Comparison of ENCODE assay signal across 8 cellular contexts in the genomic region with DNA sequence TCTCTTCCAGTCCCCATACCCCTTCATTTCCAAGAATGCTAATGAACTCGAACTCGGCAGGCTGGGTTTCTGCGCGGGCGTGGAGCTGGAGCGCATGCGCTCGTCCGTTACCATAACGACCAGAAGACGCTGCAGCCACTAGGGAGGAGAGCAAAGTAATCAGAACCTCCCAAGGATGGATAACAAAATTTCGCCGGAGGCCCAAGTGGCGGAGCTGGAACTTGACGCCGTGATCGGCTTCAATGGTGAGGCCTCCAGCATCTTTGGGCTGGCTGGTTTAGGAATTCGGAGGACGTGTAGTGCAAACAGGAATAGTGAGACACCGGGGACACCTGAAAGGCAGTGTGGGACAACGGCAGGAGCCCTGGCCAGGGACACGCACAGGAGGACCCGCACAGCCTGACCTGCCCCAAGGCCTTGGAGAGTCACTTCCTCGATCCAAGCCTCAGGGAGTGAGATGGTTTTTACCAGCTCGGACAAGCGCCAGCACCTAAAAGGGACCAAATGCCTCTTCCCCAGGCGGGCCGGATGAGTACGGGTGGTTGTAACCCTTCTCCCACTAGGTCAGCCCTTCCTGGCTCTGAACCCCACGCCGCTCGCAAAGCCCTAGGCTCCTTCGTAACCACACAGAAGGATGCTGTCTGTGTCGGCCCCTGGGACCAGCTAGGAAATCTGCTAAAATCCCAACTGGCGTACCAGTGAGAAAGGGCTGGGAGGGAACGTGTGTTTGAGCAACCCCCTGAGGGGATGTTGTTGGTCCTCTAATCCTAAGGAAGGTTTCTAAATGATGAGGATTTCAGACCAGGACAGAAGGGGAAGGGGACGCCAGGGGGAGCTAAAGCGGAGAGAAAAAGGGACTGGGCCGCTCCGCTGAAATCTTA. TPM values are rescaled to one million over a fixed set of nuclear protein-coding genes. Genes with fewer than 3 reads are reported as not detected.
DNase-seq lines count a peak whose midpoint lies in the region; ATAC-seq, FAIRE-seq and TF ChIP-seq lines count a peak whose summit lies in the region.

A gene with protein sequence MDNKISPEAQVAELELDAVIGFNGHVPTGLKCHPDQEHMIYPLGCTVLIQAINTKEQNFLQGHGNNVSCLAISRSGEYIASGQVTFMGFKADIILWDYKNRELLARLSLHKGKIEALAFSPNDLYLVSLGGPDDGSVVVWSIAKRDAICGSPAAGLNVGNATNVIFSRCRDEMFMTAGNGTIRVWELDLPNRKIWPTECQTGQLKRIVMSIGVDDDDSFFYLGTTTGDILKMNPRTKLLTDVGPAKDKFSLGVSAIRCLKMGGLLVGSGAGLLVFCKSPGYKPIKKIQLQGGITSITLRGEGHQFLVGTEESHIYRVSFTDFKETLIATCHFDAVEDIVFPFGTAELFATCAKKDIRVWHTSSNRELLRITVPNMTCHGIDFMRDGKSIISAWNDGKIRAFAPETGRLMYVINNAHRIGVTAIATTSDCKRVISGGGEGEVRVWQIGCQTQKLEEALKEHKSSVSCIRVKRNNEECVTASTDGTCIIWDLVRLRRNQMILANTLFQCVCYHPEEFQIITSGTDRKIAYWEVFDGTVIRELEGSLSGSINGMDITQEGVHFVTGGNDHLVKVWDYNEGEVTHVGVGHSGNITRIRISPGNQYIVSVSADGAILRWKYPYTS (plus strand): TSS at position 122 of the 881 bp plus-strand sequence. CDS start 54 bp downstream, at position 176.

- CTCF ChIA-PET in activated CD8-positive, alpha-beta memory T cell treated with anti-CD3 and anti-CD28 coated beads, Interleukin-2, amount 10 ng/mL, durations not matched to agents 7 days and 5 days (lab: Charles Lee), result interaction anchor here (0.7 to 2.9 kb wide), 19 partner anchors 8 to 192 kb away, joined by 3 to 24 read pairs (median 4); no protein-coding TSS in a partner anchor
- CTCF ChIA-PET in H1 (lab: Charles Lee; ENCODE audit: partially characterized antibody), result interaction anchor here (0.5 to 5.0 kb wide), 39 partner anchors 9 to 329 kb away, joined by 3 to 45 read pairs (median 4); a partner anchor contains a TSS

- 6% methylated on average over 40 of the region's 40 CpGs; no CpG with 5 or more reads in 1 of the 2 experiments for WGBS in H1 (ENCODE audit: extremely low coverage in 1 of 2, insufficient coverage in 1 of 2, insufficient read length in 1 of 2, insufficient replicate concordance in 2 of 2, low coverage in 1 of 2, low lambda C conversion rate in 2 of 2, missing lambda C conversion rate in 1 of 2), 2 experiments
- WGBS in mesendoderm (ENCODE audit: extremely low coverage, insufficient coverage, low lambda C conversion rate), result no CpG with 5 or more reads among the region's 40 CpGs

- peak in 1 of 2 experiments; percentile 65; a peak in 1 of 3 replicates for TF ChIP-seq EP300 in H1 (IDR thresholded peaks at IDR 0.05; ENCODE audit: borderline replicate concordance in 1 of 2, low read depth in 2 of 2, low read length in 2 of 2)

- H3K23ac ChIP-seq in H1 (ENCODE audit: insufficient read length) (no peak within 1 kb of the TSS), mesendoderm (ENCODE audit: low read length) (no peak within 1 kb of the TSS)

- peaks cover 14% of the 10 kb centered on the region for H3K23me2 ChIP-seq in H1 (ENCODE audit: low read depth, low read length)

- peak; percentile 46 for ATAC-seq in HG02870 (IDR thresholded peaks at IDR 0.05; ENCODE audit: unreplicated experiment)
- ATAC-seq in activated CD8-positive, alpha-beta memory T cell treated with anti-CD3 and anti-CD28 coated beads, Interleukin-2, amount 10 ng/mL, durations not matched to agents 7 days and 5 days, result peak; percentile 74
- ATAC-seq in GM19324 (IDR thresholded peaks at IDR 0.05; ENCODE audit: low FRiP score, unreplicated experiment), result no peak

- POLR2A ChIA-PET in H1 (lab: Charles Lee; ENCODE audit: partially characterized antibody), result interaction anchor here (0.7 to 1.7 kb wide), 2 partner anchors 69 to 354 kb away, joined by 3 to 6 read pairs; a partner anchor contains a TSS

- H2BK120ac ChIP-seq in H1 (replicated peaks; ENCODE audit: low read depth, low read length), result no peak within 1 kb of the TSS
- no peak within 1 kb of the TSS for H2BK120ac ChIP-seq in mesendoderm (ENCODE audit: low read depth, low read length)

- H2BK12ac ChIP-seq in H1 (ENCODE audit: low read depth, low read length), result no peak within 1 kb of the TSS

- H3K9me3 ChIP-seq in H1 (ENCODE audit: insufficient read depth in 2 of 2, low read depth in 1 of 2, low read length in 1 of 2), result no peaks in the 10 kb centered on the region

- H3K27me3 ChIP-seq in H1 (replicated peaks in 1 of 4; ENCODE audit: control insufficient read depth in 3 of 4, extremely low read depth in 1 of 4, insufficient read depth in 3 of 4, low read length in 3 of 4) (no peaks in the 10 kb centered on the region; a peak in 1 of 7 replicates), mesendoderm (ENCODE audit: insufficient read depth, low read length, poor library complexity) (no peaks in the 10 kb centered on the region)

- H3K9ac ChIP-seq in H1 (replicated peaks in 1 of 4; ENCODE audit: extremely low read depth in 1 of 4, low read depth in 3 of 4, low read length in 3 of 4) (peak within 1 kb of the TSS; percentile 24 to 52 (median 37); a peak in 6 of 7 replicates), mesendoderm (ENCODE audit: low read length) (peak within 1 kb of the TSS; percentile 90)

- H3K4me1 ChIP-seq in H1 (replicated peaks in 1 of 4; ENCODE audit: control insufficient read depth in 3 of 4, insufficient read depth in 4 of 4, low read length in 3 of 4), result peaks cover 0 to 4% (median 4%) of the 10 kb centered on the region in 4 experiments; a peak in 4 of 7 replicates
- H3K4me1 ChIP-seq in mesendoderm (ENCODE audit: control insufficient read depth, low read depth, low read length), result no peaks in the 10 kb centered on the region

- H4K5ac ChIP-seq in H1 (ENCODE audit: insufficient read length, low read depth, low read length) (no peak within 1 kb of the TSS), mesendoderm (ENCODE audit: low read length) (no peak within 1 kb of the TSS)

- H3K18ac ChIP-seq in H1 (ENCODE audit: extremely low read depth, low read length) (0 out of 2 replicates have a peak within 1 kb of the TSS, but pooled peaks have one; percentile 39), mesendoderm (ENCODE audit: low read length) (no peak within 1 kb of the TSS)

- no peak within 1 kb of the TSS for H2BK5ac ChIP-seq in H1 (ENCODE audit: low read depth, low read length)
- H2BK5ac ChIP-seq in mesendoderm (ENCODE audit: low read length), result no peak within 1 kb of the TSS

- H4K91ac ChIP-seq in H1 (replicated peaks; ENCODE audit: insufficient read length, low read length), result peak within 1 kb of the TSS; percentile 44

- H4K20me1 ChIP-seq in H1 (replicated peaks in 1 of 2; ENCODE audit: control insufficient read depth in 1 of 2, insufficient read depth in 2 of 2, low read length in 2 of 2), result no peaks in the 10 kb centered on the region

- peak; percentile 76 to 80 for TF ChIP-seq RAD21 in H1 (IDR thresholded peaks at IDR 0.05 in 1 of 2, conservative IDR thresholded peaks at IDR 0.05 in 1 of 2; ENCODE audit: low read depth in 2 of 2, low read length in 2 of 2)

- H2AFZ ChIP-seq in H1 (ENCODE audit: low read length), result peak within 1 kb of the TSS; percentile 59

- no peaks in the 10 kb centered on the region for H3K27me3 Mint-ChIP-seq in activated CD8-positive, alpha-beta memory T cell treated with anti-CD3 and anti-CD28 coated beads, Interleukin-2, amount 10 ng/mL, durations not matched to agents 7 days and 5 days

- H3K36me3 ChIP-seq in H1 (ENCODE audit: control insufficient read depth in 2 of 4, insufficient read depth in 4 of 4, low read length in 3 of 4), result no peaks in the 10 kb centered on the region
- H3K36me3 ChIP-seq in mesendoderm (ENCODE audit: control insufficient read depth, insufficient read depth, low read length), result no peaks in the 10 kb centered on the region

- H3K79me1 ChIP-seq in H1 (ENCODE audit: low read depth, low read length) (no peaks in the 10 kb centered on the region), mesendoderm (ENCODE audit: low read length) (no peaks in the 10 kb centered on the region)

- H3K4me3 ChIP-seq in H1 (ENCODE audit: extremely low read depth in 1 of 4, insufficient read depth in 2 of 4, low read depth in 3 of 4, low read length in 4 of 4) (peak within 1 kb of the TSS; percentile 65 to 88 (median 82)), mesendoderm (ENCODE audit: low read length) (peak within 1 kb of the TSS; percentile 96)

- H2BK15ac ChIP-seq in H1 (ENCODE audit: low read length) (no peak within 1 kb of the TSS), mesendoderm (replicated peaks; ENCODE audit: low read depth) (no peak within 1 kb of the TSS)

- H3K27ac ChIP-seq in H1 (ENCODE audit: low read depth, low read length) (no peak within 1 kb of the TSS), mesendoderm (ENCODE audit: low read depth, low read length) (peak within 1 kb of the TSS; percentile 0)

- H2BK20ac ChIP-seq in H1 (ENCODE audit: low read length), result no peak within 1 kb of the TSS

- peak within 1 kb of the TSS; percentile 98 for H3K4me3 Mint-ChIP-seq in activated CD8-positive, alpha-beta memory T cell treated with anti-CD3 and anti-CD28 coated beads, Interleukin-2, amount 10 ng/mL, durations not matched to agents 7 days and 5 days

- no peak for TF ChIP-seq POLR2A in H1 (IDR thresholded peaks at IDR 0.05; ENCODE audit: control extremely low read depth in 1 of 2, low read depth in 2 of 2, low read length in 2 of 2)

- peak within 1 kb of the TSS; percentile 98 to 100 for H3K4me2 ChIP-seq in H1 (ENCODE audit: insufficient read depth in 1 of 2, low read depth in 2 of 2, low read length in 2 of 2)
- peak within 1 kb of the TSS; percentile 92 for H3K4me2 ChIP-seq in mesendoderm (ENCODE audit: low read length)

- peaks cover 20% of the 10 kb centered on the region for H3K4me1 Mint-ChIP-seq in activated CD8-positive, alpha-beta memory T cell treated with anti-CD3 and anti-CD28 coated beads, Interleukin-2, amount 10 ng/mL, durations not matched to agents 7 days and 5 days

- peak within 1 kb of the TSS; percentile 32 for H3K56ac ChIP-seq in H1 (replicated peaks; ENCODE audit: insufficient read length, low read depth, low read length)
- peak within 1 kb of the TSS; percentile 95 for H3K56ac ChIP-seq in mesendoderm (ENCODE audit: low read length)

- H2AK5ac ChIP-seq in H1 (ENCODE audit: low read depth, low read length) (no peak within 1 kb of the TSS), mesendoderm (ENCODE audit: low read length) (no peak within 1 kb of the TSS)

- FAIRE-seq in H1 (lab: Jason Lieb, UNC), result peak; percentile 84

- H3K4ac ChIP-seq in H1 (replicated peaks; ENCODE audit: insufficient read length, low read depth, low read length) (no peak within 1 kb of the TSS), mesendoderm (ENCODE audit: low read depth, low read length) (no peak within 1 kb of the TSS)

- TF ChIP-seq CTCF in H1 (IDR thresholded peaks at IDR 0.05; ENCODE audit: control extremely low read depth in 1 of 3, insufficient read depth in 1 of 3, low read depth in 1 of 3, low read length in 3 of 3), result peak; percentile 68 to 84 (median 74)

- peak within 1 kb of the TSS; percentile 79 for H3K27ac Mint-ChIP-seq in activated CD8-positive, alpha-beta memory T cell treated with anti-CD3 and anti-CD28 coated beads, Interleukin-2, amount 10 ng/mL, durations not matched to agents 7 days and 5 days

- H4K8ac ChIP-seq in H1 (ENCODE audit: extremely low read depth, insufficient read depth, low read length) (peak within 1 kb of the TSS; percentile 62), mesendoderm (ENCODE audit: low read depth, low read length) (no peak within 1 kb of the TSS)

- H3K14ac ChIP-seq in H1 (ENCODE audit: insufficient read length), result no peak within 1 kb of the TSS

- no peaks in the 10 kb centered on the region for H3K79me2 ChIP-seq in H1 (ENCODE audit: control insufficient read depth in 1 of 2, insufficient read depth in 2 of 2, low read length in 2 of 2)
- H3K79me2 ChIP-seq in mesendoderm (ENCODE audit: control insufficient read depth, insufficient read depth, low read length), result no peaks in the 10 kb centered on the region

- H3K9me3 Mint-ChIP-seq in activated CD8-positive, alpha-beta memory T cell treated with anti-CD3 and anti-CD28 coated beads, Interleukin-2, amount 10 ng/mL, durations not matched to agents 7 days and 5 days (ENCODE audit: low read depth), result no peaks in the 10 kb centered on the region

- peaks cover 2% of the 10 kb centered on the region for H3K36me3 Mint-ChIP-seq in activated CD8-positive, alpha-beta memory T cell treated with anti-CD3 and anti-CD28 coated beads, Interleukin-2, amount 10 ng/mL, durations not matched to agents 7 days and 5 days

- peak; percentile 21 for DNase-seq in DMS79 (lab: John Stamatoyannopoulos, UW)
- DNase-seq in NCI-H82 treated with DMSO at 0.1 percent for 48 hours (lab: John Stamatoyannopoulos, UW; ENCODE audit: unreplicated experiment), result peak; percentile 40
- DNase-seq in activated CD8-positive, alpha-beta memory T cell treated with anti-CD3 and anti-CD28 coated beads, Interleukin-2, amount 10 ng/mL, durations not matched to agents 7 days and 5 days, result peak; percentile 83
- DNase-seq in H1 (ENCODE audit: low read depth in 1 of 2, low spot score in 2 of 2), result peak; percentile 56 to 91
- DNase-seq in mesendoderm, result peak; percentile 94
- peak; percentile 43 for DNase-seq in stimulated activated CD8-positive, alpha-beta memory T cell treated with anti-CD3 and anti-CD28 coated beads, Interleukin-12 subunit alpha, Interleukin-12 subunit beta, amount 100 ng/mL, for 24 hours (ENCODE audit: extremely low read depth)

RNA-seq across cellular contexts. Expression of the gene that starts here (rescaled TPM):
- total RNA-seq in activated CD8-positive, alpha-beta memory T cell treated with anti-CD3 and anti-CD28 coated beads, Interleukin-2, amount 10 ng/mL, durations not matched to agents 7 days and 5 days, result not detected
- not detected in 2 replicates for total RNA-seq in H1 (2021; fragmentation: NEBNext Ultra II Directional; extraction: Animal tissue kit (Norgen Biotek cat#: 25700))
- polyA plus RNA-seq in H1 (2011; rRNA removed), result 0.11 TPM in 1 of 2 replicates, not detected in the other
- not detected for polyA plus RNA-seq in H1 (2011; cell fraction: cytosol; rRNA removed)
- polyA plus RNA-seq in H1 (2011; cell fraction: nucleus; rRNA removed), result not detected
- 0.70 TPM in 1 of 4 replicates, not detected in the others for polyA plus RNA-seq in H1 (2012, experiment 1 of 2)
- polyA plus RNA-seq in H1 (2012, experiment 2 of 2), result not detected
- polyA plus RNA-seq in H1 (2013, experiment 1 of 2), result not detected
- not detected for polyA plus RNA-seq in H1 (2013, experiment 2 of 2)
- not detected in 2 replicates for polyA minus RNA-seq in H1 (2011; rRNA and poly(A)+ RNA removed)
- not detected for polyA minus RNA-seq in H1 (2011; cell fraction: cytosol; rRNA and poly(A)+ RNA removed)
- polyA minus RNA-seq in H1 (2011; cell fraction: nucleus; rRNA and poly(A)+ RNA removed), result not detected
- polyA plus RNA-seq in mesendoderm (2013, experiment 1 of 2), result not detected
- not detected for polyA plus RNA-seq in mesendoderm (2013, experiment 2 of 2)

Comparison
In these comparisons a context has a peak if more than half of its experiments do, and no peak if none do; other contexts are left out.
1. Peak in DNase-seq and ATAC-seq in activated CD8-positive, alpha-beta memory T cell treated with anti-CD3 and anti-CD28 coated beads, Interleukin-2, amount 10 ng/mL, durations not matched to agents 7 days and 5 days; RNA of the gene not detected or under 1 TPM.
2. Peak in DNase-seq, H3K4me3 ChIP-seq, H3K9ac ChIP-seq and H3K4me2 ChIP-seq in H1; RNA of the gene not detected or under 1 TPM.
3. DNase-seq: peak in every context shown above with its lines; median percentile 94 in mesendoderm; 83 in activated CD8-positive, alpha-beta memory T cell treated with anti-CD3 and anti-CD28 coated beads, Interleukin-2, amount 10 ng/mL, durations not matched to agents 7 days and 5 days; 74 in H1; 43 in stimulated activated CD8-positive, alpha-beta memory T cell treated with anti-CD3 and anti-CD28 coated beads, Interleukin-12 subunit alpha, Interleukin-12 subunit beta, amount 100 ng/mL, for 24 hours; 40 in NCI-H82 treated with DMSO at 0.1 percent for 48 hours; 21 in DMS79.